8 cellular contexts compared by ENCODE assay signal in the genomic region with DNA sequence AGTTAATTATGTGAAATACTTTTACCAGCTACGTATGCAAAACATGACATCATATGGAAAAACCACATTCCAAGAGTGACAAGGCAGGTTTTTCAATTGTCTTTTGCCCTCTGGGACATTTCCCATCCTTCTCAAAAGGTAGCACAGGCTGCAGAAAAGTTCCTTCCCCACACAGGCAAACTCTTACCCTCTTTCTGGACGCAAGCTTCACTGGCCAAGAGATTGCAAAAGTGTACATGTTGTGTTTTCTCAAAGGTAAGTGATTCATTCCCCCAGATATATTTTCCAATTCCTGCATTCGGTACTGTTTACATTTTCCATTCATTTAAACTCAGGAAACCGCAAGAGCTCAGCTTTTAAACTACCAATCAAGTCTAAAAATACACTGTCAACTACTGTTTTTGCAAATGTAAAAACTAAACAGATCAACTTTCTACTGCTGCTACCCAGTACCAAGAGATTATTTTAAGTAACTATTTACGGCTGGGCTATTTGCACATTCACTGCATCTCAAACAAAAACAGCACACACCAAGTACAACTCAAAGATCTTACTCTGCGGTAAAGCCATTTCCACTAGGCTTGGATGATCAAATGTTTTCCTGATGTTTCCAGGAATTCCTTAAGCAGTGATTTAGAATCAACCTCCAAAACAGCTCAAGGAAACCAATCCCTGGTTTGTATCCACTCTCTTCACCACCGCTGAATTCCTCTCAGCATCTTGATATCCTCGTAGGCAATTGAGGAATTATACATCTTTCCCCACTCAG.
DNase-seq lines count a peak whose midpoint lies in the region; ATAC-seq and TF ChIP-seq lines count a peak whose summit lies in the region.

No MANE protein-coding gene starts in this region.

- H3K9ac ChIP-seq in Karpas-422 (ENCODE audit: low read length), result no peak overlapping the region

- 0 out of 2 replicates have a peak, but pooled peaks cover 4% of the 10 kb centered on the region for H3K9me2 ChIP-seq in Karpas-422 (replicated peaks; ENCODE audit: insufficient read depth, low read length)

- no peak overlapping the region for H2AFZ ChIP-seq in Karpas-422 (ENCODE audit: low read length)

- H3K36me3 ChIP-seq in Karpas-422 (ENCODE audit: insufficient read depth, low read length), result no peaks in the 10 kb centered on the region

- no peaks in the 10 kb centered on the region for H3K9me3 ChIP-seq in Karpas-422 (ENCODE audit: low read length)

- CTCF ChIA-PET in Calu3 (lab: Charles Lee), result interaction anchor here (0.8 to 1.7 kb wide), 7 partner anchors 17 to 94 kb away, joined by 3 to 8 read pairs (median 4); no protein-coding TSS in a partner anchor

- no peaks in the 10 kb centered on the region for H3K27me3 Mint-ChIP-seq in Calu3 (ENCODE audit: unreplicated experiment)

- TF ChIP-seq CTCF in Calu3 (IDR thresholded peaks at IDR 0.05; ENCODE audit: unreplicated experiment) (no peak), fibroblast of mammary gland (conservative IDR thresholded peaks at IDR 0.05; ENCODE audit: control insufficient read depth, insufficient read depth, low read depth, low read length) (no peak), omental fat pad (IDR thresholded peaks at IDR 0.05) (no peak)

- DNase-seq in Calu3, result peak; percentile 28
- DNase-seq in Karpas-422, result no peak
- peak; percentile 64 for DNase-seq in fibroblast of mammary gland (ENCODE audit: low read depth)
- DNase-seq in non-pigmented ciliary epithelial cell (ENCODE audit: low read depth), result peak; percentile 27
- no peak for DNase-seq in omental fat pad (ENCODE audit: low spot score)
- DNase-seq in Ammon's horn (ENCODE audit: low spot score), result no peak

- peaks cover 17% of the 10 kb centered on the region for H3K4me1 Mint-ChIP-seq in Calu3 (ENCODE audit: low read depth, unreplicated experiment)

- no peaks in the 10 kb centered on the region for H3K27me3 ChIP-seq in Karpas-422 (ENCODE audit: low read length)

- H3K27ac ChIP-seq in Karpas-422 (ENCODE audit: low read length), result no peak overlapping the region

- H3K79me2 ChIP-seq in Karpas-422 (ENCODE audit: low read length), result no peaks in the 10 kb centered on the region

- no peaks in the 10 kb centered on the region for H3K9me3 Mint-ChIP-seq in Calu3 (ENCODE audit: low read depth, unreplicated experiment)

- H3K36me3 Mint-ChIP-seq in Calu3 (ENCODE audit: insufficient read depth, unreplicated experiment), result peaks cover 4% of the 10 kb centered on the region

- TSS peak; percentile 54 for BruUV-seq in Calu3 (replicated peaks; lab: Mats Ljungman, UMichigan)

- no peak overlapping the region for H3K27ac Mint-ChIP-seq in Calu3 (ENCODE audit: unreplicated experiment)

- intact Hi-C loops in Calu3 (cut with micrococcal nuclease; ENCODE audit: unreplicated experiment), result loop anchor here (1.0 kb wide), 1 partner anchor 32 kb away; no protein-coding TSS in a partner anchor

- H3K4me1 ChIP-seq in Karpas-422 (ENCODE audit: low read length), result peaks cover 52% of the 10 kb centered on the region

- peak overlapping the region; percentile 22 for H3K4me2 ChIP-seq in Karpas-422 (ENCODE audit: low read depth, low read length, poor library complexity, severe bottlenecking)

- H4K20me1 ChIP-seq in Karpas-422 (ENCODE audit: insufficient read depth, low read depth, low read length), result no peaks in the 10 kb centered on the region

- no peak overlapping the region for H3K4me3 Mint-ChIP-seq in Calu3 (ENCODE audit: low read depth, unreplicated experiment)

- H3K4me3 ChIP-seq in Karpas-422 (ENCODE audit: low read length), result no peak overlapping the region
- no peak overlapping the region for H3K4me3 ChIP-seq in fibroblast of mammary gland (ENCODE audit: control insufficient read depth, low read depth, low read length)

- ATAC-seq in omental fat pad (ENCODE audit: low FRiP score) (no peak), GM19397 (IDR thresholded peaks at IDR 0.05; ENCODE audit: unreplicated experiment) (no peak), HG02642 (IDR thresholded peaks at IDR 0.05; ENCODE audit: poor library complexity, unreplicated experiment) (no peak)

Comparison
In these comparisons a context has a peak if more than half of its experiments do, and no peak if none do; other contexts are left out.
1. DNase-seq: peak in Calu3 (single experiment), fibroblast of mammary gland (single experiment) and non-pigmented ciliary epithelial cell (single experiment); none in Karpas-422 (single experiment), omental fat pad (single experiment) and Ammon's horn (single experiment).